Comparison of ENCODE assay signal across 26 cellular contexts in the genomic region with DNA sequence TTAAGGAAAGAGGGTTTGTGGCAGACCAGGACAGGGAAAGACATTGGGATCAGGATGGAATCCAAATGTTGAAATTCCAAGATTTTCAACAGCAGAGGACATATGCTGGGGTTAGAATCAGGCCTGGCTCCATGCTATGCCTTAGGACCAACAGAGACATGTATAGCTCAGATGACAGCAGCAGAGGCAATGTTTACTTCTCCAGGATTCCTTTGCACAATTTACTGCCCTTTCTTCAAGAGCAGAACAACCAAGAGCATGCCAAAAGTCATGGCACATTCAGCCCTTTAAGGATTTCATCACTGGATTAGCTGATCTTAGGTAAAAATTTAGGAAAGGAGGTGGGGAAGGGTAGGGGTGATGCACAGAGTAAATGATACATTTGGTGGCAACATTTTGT.
DNase-seq lines count a peak whose midpoint lies in the region; ATAC-seq, FAIRE-seq and TF ChIP-seq lines count a peak whose summit lies in the region.
"Had no signal": no experiment of that assay in that cellular context is flagged by ENCODE, and none has a peak within 500 bp of the region (broad histone marks: within the 10 kb centered on the region; RNA-seq: fewer than 3 reads in every experiment).

No MANE protein-coding gene starts in this region.

- peaks cover 37% of the 10 kb centered on the region for H3K27me3 Mint-ChIP-seq in activated naive CD4-positive, alpha-beta T cell treated with anti-CD3 and anti-CD28 coated beads, Interleukin-2, amount 10 ng/mL, durations not matched to agents 7 days and 5 days
- H3K27me3 Mint-ChIP-seq: IgD-negative memory B cell had no signal

- FAIRE-seq in HepG2 (lab: Jason Lieb, UNC), result no peak
- FAIRE-seq: G401.6 had no signal

- H3K9me3 ChIP-seq in HepG2 (ENCODE audit: low read length) (no peaks in the 10 kb centered on the region), right lobe of liver (no peaks in the 10 kb centered on the region), adipocyte (ENCODE audit: control insufficient read depth, low read length) (no peaks in the 10 kb centered on the region), thyroid gland (no peaks in the 10 kb centered on the region)
- H3K9me3 ChIP-seq: BLaER1, HAP-1, Peyer's patch, SK-N-SH had no signal

- no peaks in the 10 kb centered on the region for H3K79me2 ChIP-seq in HepG2 (ENCODE audit: insufficient read depth, low read length)

- no peak overlapping the region for H3K27ac ChIP-seq in HepG2 (ENCODE audit: extremely low read length, insufficient read depth, low read length)
- H3K27ac ChIP-seq in right lobe of liver, result no peak overlapping the region
- H3K27ac ChIP-seq in thyroid gland, result no peak overlapping the region
- H3K27ac ChIP-seq: BLaER1, KMS-11, Peyer's patch had no signal

- BruUV-seq in HepG2 (replicated peaks; lab: Mats Ljungman, UMichigan), result no TSS peak

- DNase-seq in HepG2 (ENCODE audit: low spot score) (no peak), right lobe of liver (no peak), adipocyte (ENCODE audit: low read depth) (peak; percentile 56), foreskin fibroblast (peak; percentile 33 to 47), T-helper 2 cell (no peak), pons (ENCODE audit: low spot score) (no peak), thyroid gland (no peak)
- DNase-seq in activated naive CD4-positive, alpha-beta T cell treated with anti-CD3 and anti-CD28 coated beads, Interleukin-2, amount 10 ng/mL, durations not matched to agents 7 days and 5 days, result no peak
- DNase-seq: 8988T; CD4-positive, CD25-positive, alpha-beta regulatory T cell; DMS53; MM.1S; NCI-H2029; NCI-H446 treated with DMSO at 0.1 percent for 48 hours; NCI-H526; NCI-H82; OCI-M1; Peyer's patch; SIG-M5; SK-N-SH had no signal

- no peak for TF ChIP-seq CTCF in HepG2 (CRISPR knock-in tag; IDR thresholded peaks at IDR 0.05)
- no peak for TF ChIP-seq CTCF in right lobe of liver (IDR thresholded peaks at IDR 0.05)
- no peak for TF ChIP-seq CTCF in foreskin fibroblast (IDR thresholded peaks at IDR 0.05; ENCODE audit: low read depth, low read length)
- TF ChIP-seq CTCF in thyroid gland (IDR thresholded peaks at IDR 0.05), result no peak

- no peak overlapping the region for H3K4me3 Mint-ChIP-seq in activated naive CD4-positive, alpha-beta T cell treated with anti-CD3 and anti-CD28 coated beads, Interleukin-2, amount 10 ng/mL, durations not matched to agents 7 days and 5 days
- H3K4me3 Mint-ChIP-seq: CD4-positive, CD25-positive, alpha-beta regulatory T cell; GM23338 had no signal

- no peaks in the 10 kb centered on the region for H3K9me3 Mint-ChIP-seq in activated naive CD4-positive, alpha-beta T cell treated with anti-CD3 and anti-CD28 coated beads, Interleukin-2, amount 10 ng/mL, durations not matched to agents 7 days and 5 days
- H3K9me3 Mint-ChIP-seq: CD4-positive, CD25-positive, alpha-beta regulatory T cell; GM23338 had no signal

- no peak overlapping the region for H2AFZ ChIP-seq in HepG2 (ENCODE audit: low read length)
- H2AFZ ChIP-seq: GM23338 had no signal

- H3K4me1 ChIP-seq in HepG2 (ENCODE audit: insufficient read depth, low read length) (peaks cover 59% of the 10 kb centered on the region), right lobe of liver (no peaks in the 10 kb centered on the region), adipocyte (ENCODE audit: control insufficient read depth, insufficient read depth, low read length) (peaks cover 35% of the 10 kb centered on the region), thyroid gland (no peaks in the 10 kb centered on the region)
- H3K4me1 ChIP-seq: HAP-1, Peyer's patch had no signal

- H3K27me3 ChIP-seq in HepG2 (ENCODE audit: control insufficient read depth in 1 of 2, insufficient read depth in 2 of 2, low read length in 2 of 2) (no peaks in the 10 kb centered on the region), right lobe of liver (no peaks in the 10 kb centered on the region), adipocyte (replicated peaks; ENCODE audit: control insufficient read depth, insufficient read depth, low read length) (no peaks in the 10 kb centered on the region), thyroid gland (no peaks in the 10 kb centered on the region)
- H3K27me3 ChIP-seq: BLaER1, Peyer's patch had no signal

- TF ChIP-seq POLR2A in HepG2 (IDR thresholded peaks at IDR 0.05; ENCODE audit: insufficient read depth in 1 of 2, low read depth in 2 of 2, low read length in 2 of 2) (no peak), right lobe of liver (IDR thresholded peaks at IDR 0.05) (no peak), thyroid gland (IDR thresholded peaks at IDR 0.05) (no peak)

- POLR2A ChIA-PET in HepG2 (lab: Yijun Ruan, JAX), result interaction anchor here (1.0 kb wide), 1 partner anchor 68 kb away, joined by 4 read pairs; no protein-coding TSS in a partner anchor

- TF ChIP-seq EP300 in HepG2 (IDR thresholded peaks at IDR 0.05; ENCODE audit: low read depth in 2 of 2, low read length in 2 of 2) (no peak), HepG2 (CRISPR knock-in tag; IDR thresholded peaks at IDR 0.05; ENCODE audit: borderline replicate concordance) (no peak)

- H3K9ac ChIP-seq in HepG2 (ENCODE audit: insufficient read depth, low read depth, low read length), result no peak overlapping the region
- H3K9ac ChIP-seq in adipocyte (ENCODE audit: low read length), result no peak overlapping the region
- H3K9ac ChIP-seq: BLaER1, KMS-11, SK-N-SH had no signal

- CTCF ChIA-PET in HepG2 (lab: Yijun Ruan, JAX; ENCODE audit: low intra/inter-chr PET ratio, low total read pairs), result no interaction called here
- CTCF ChIA-PET in activated naive CD4-positive, alpha-beta T cell treated with anti-CD3 and anti-CD28 coated beads, Interleukin-2, amount 10 ng/mL, durations not matched to agents 7 days and 5 days (lab: Charles Lee), result no interaction called here

- no peaks in the 10 kb centered on the region for H3K4me1 Mint-ChIP-seq in activated naive CD4-positive, alpha-beta T cell treated with anti-CD3 and anti-CD28 coated beads, Interleukin-2, amount 10 ng/mL, durations not matched to agents 7 days and 5 days
- H3K4me1 Mint-ChIP-seq: CD4-positive, CD25-positive, alpha-beta regulatory T cell; GM23338 had no signal

- H3K36me3 ChIP-seq in HepG2 (replicated peaks in 1 of 2; ENCODE audit: control insufficient read depth in 1 of 2, insufficient read depth in 2 of 2, low read length in 2 of 2) (no peaks in the 10 kb centered on the region), right lobe of liver (no peaks in the 10 kb centered on the region), adipocyte (ENCODE audit: control insufficient read depth, insufficient read depth, low read length, severe bottlenecking) (no peaks in the 10 kb centered on the region), thyroid gland (no peaks in the 10 kb centered on the region)
- H3K36me3 ChIP-seq: BLaER1, HAP-1, Peyer's patch had no signal

- intact Hi-C loops in HepG2 (cut with micrococcal nuclease; ENCODE audit: unreplicated experiment), result no loop called here
- intact Hi-C loops in right lobe of liver (cut with DNase I), result no loop called here
- intact Hi-C loops in thyroid gland (cut with DNase I), result no loop called here

- H3K36me3 Mint-ChIP-seq in activated naive CD4-positive, alpha-beta T cell treated with anti-CD3 and anti-CD28 coated beads, Interleukin-2, amount 10 ng/mL, durations not matched to agents 7 days and 5 days, result no peaks in the 10 kb centered on the region
- H3K36me3 Mint-ChIP-seq: CD4-positive, CD25-positive, alpha-beta regulatory T cell; IgD-negative memory B cell had no signal

- ATAC-seq in HepG2 (no peak), right lobe of liver (no peak)
- ATAC-seq: GM23338 had no signal

- no peaks in the 10 kb centered on the region for H4K20me1 ChIP-seq in HepG2 (ENCODE audit: insufficient read depth, low read length)
- H4K20me1 ChIP-seq: BLaER1 had no signal

- no peak overlapping the region for H3K27ac Mint-ChIP-seq in activated naive CD4-positive, alpha-beta T cell treated with anti-CD3 and anti-CD28 coated beads, Interleukin-2, amount 10 ng/mL, durations not matched to agents 7 days and 5 days
- H3K27ac Mint-ChIP-seq: CD4-positive, CD25-positive, alpha-beta regulatory T cell; GM23338; IgD-negative memory B cell had no signal

- H3K4me3 ChIP-seq in HepG2 (replicated peaks in 1 of 3; ENCODE audit: insufficient read depth in 1 of 3, low read depth in 2 of 3, low read length in 3 of 3), result no peak overlapping the region; a peak in 1 of 6 replicates
- H3K4me3 ChIP-seq in right lobe of liver, result no peak overlapping the region
- no peak overlapping the region for H3K4me3 ChIP-seq in adipocyte (ENCODE audit: low read length)
- H3K4me3 ChIP-seq in foreskin fibroblast (ENCODE audit: low read depth in 1 of 2, low read length in 2 of 2), result no peak overlapping the region
- H3K4me3 ChIP-seq in thyroid gland (replicated peaks in 1 of 3), result no peak overlapping the region
- H3K4me3 ChIP-seq: BLaER1, GM23338, HAP-1, Peyer's patch had no signal

- TF ChIP-seq RAD21 in HepG2 (CRISPR knock-in tag; IDR thresholded peaks at IDR 0.05), result no peak

- in situ Hi-C loops in HepG2 (cut with HindIII; ENCODE audit: extremely low pct_ligation_motif_present, low pct_unique_long_range_greater_than_20kb), result no loop called here

- H3K4me2 ChIP-seq in HepG2 (ENCODE audit: low read depth, low read length), result peak overlapping the region; percentile 65; the same call in 1 of the 2 replicates
- H3K4me2 ChIP-seq: BLaER1, GM23338, KMS-11, SK-N-SH had no signal

TF ChIP-seq in HepG2, 621 proteins besides CTCF, POLR2A, EP300 and RAD21 (continues in another document):
- TF ChIP-seq, protein P1, sequence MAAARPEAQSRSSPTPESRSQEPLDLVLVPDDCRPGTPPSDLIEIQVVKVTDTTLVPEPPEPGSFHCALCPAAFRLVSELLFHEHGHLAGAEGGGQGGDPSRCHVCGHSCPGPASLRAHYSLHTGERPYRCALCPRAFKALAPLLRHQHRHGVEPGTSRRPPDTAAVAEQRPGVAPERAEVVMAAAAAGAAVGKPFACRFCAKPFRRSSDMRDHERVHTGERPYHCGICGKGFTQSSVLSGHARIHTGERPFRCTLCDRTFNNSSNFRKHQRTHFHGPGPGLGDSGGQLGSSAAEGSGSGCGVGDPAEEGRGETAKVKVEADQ (CRISPR knock-in tag; IDR thresholded peaks at IDR 0.05; ENCODE audit: borderline replicate concordance), result no peak
- TF ChIP-seq ZNF282 (IDR thresholded peaks at IDR 0.05; ENCODE audit: partially characterized antibody), result no peak
- TF ChIP-seq TGIF2 (CRISPR knock-in tag; IDR thresholded peaks at IDR 0.05), result no peak
- TF ChIP-seq, protein P2, sequence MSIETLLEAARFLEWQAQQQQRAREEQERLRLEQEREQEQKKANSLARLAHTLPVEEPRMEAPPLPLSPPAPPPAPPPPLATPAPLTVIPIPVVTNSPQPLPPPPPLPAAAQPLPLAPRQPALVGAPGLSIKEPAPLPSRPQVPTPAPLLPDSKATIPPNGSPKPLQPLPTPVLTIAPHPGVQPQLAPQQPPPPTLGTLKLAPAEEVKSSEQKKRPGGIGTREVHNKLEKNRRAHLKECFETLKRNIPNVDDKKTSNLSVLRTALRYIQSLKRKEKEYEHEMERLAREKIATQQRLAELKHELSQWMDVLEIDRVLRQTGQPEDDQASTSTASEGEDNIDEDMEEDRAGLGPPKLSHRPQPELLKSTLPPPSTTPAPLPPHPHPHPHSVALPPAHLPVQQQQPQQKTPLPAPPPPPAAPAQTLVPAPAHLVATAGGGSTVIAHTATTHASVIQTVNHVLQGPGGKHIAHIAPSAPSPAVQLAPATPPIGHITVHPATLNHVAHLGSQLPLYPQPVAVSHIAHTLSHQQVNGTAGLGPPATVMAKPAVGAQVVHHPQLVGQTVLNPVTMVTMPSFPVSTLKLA (IDR thresholded peaks at IDR 0.05), result no peak

Comparison
In these comparisons a context has a peak if more than half of its experiments do, and no peak if none do; other contexts are left out.
1. DNase-seq: peak in adipocyte (single experiment) and foreskin fibroblast (2 of 2); none in HepG2 (single experiment), right lobe of liver (0 of 3), T-helper 2 cell (0 of 5), pons (single experiment), thyroid gland (0 of 2) and activated naive CD4-positive, alpha-beta T cell treated with anti-CD3 and anti-CD28 coated beads, Interleukin-2, amount 10 ng/mL, durations not matched to agents 7 days and 5 days (single experiment).